1 cellular context compared by ENCODE assay signal in the genomic region with DNA sequence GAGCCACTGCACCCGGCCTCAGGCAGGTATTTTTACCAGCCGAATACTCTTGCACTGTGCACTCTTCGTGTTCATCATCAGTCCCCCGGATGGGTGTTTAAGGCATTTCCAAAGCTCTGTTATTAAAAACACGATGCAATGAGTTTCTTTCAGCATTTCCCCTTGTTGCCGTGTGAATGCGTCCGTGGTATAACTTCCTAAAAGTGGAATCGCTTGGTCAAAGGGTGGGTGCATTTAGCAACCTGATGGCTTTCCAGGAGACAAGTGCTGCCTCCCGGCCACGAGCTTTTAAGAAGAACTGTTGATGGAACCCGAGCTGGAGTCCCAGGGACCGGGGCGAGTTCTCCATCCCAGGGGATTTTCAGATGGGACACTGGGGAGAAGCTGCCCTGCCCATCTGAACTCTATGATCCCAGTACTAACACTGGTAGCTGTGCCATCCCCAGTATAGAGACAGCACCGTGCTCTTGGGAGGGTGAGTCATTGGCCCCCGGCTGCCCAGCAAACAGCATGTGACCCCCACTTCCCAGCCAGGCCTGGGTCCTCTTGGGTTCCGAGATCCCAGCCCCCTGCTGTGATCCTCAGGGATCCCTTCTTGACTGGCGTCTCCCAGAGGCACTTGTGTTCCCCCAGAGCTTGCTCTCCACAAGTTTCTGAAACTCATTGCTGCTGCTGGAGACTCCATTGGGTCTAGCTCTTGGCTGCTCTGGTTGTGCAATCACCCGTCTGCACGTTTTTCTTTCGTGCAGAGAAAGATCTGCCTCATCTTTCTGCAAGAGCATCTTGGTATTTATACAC.
TF ChIP-seq lines count a peak whose summit lies in the region.

No MANE protein-coding gene starts in this region.

TF ChIP-seq in HepG2, 621 proteins besides CTCF, POLR2A, EP300 and RAD21 (continued from another document):
- TF ChIP-seq, protein P1, sequence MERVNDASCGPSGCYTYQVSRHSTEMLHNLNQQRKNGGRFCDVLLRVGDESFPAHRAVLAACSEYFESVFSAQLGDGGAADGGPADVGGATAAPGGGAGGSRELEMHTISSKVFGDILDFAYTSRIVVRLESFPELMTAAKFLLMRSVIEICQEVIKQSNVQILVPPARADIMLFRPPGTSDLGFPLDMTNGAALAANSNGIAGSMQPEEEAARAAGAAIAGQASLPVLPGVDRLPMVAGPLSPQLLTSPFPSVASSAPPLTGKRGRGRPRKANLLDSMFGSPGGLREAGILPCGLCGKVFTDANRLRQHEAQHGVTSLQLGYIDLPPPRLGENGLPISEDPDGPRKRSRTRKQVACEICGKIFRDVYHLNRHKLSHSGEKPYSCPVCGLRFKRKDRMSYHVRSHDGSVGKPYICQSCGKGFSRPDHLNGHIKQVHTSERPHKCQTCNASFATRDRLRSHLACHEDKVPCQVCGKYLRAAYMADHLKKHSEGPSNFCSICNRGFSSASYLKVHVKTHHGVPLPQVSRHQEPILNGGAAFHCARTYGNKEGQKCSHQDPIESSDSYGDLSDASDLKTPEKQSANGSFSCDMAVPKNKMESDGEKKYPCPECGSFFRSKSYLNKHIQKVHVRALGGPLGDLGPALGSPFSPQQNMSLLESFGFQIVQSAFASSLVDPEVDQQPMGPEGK (CRISPR knock-in tag; IDR thresholded peaks at IDR 0.05), result peak; percentile 51; the same call in 1 of the 2 replicates
- peak; percentile 89 for TF ChIP-seq CEBPG (CRISPR knock-in tag; IDR thresholded peaks at IDR 0.05)
